In the genomic region with DNA sequence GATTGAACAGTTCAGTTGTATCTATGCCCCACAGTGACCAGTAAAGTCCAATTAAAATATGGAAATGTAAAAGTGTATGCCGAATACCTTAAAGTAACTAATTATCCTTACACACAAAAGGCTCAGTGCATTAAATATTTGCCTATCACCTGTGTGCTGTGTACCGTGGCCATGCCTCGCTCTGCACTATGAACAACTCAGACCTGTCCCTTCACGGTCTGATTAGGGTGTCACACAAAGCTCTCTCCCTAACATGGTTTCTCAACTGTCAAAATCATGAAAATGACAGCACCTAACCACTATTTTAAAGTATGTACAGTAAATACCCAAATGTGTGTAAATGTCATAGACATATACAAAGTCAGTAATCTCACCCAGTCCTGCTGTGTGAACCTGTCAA, we compare ENCODE assay signal across 10 cellular contexts. TPM values are rescaled to one million over a fixed set of nuclear protein-coding genes. Genes with fewer than 3 reads are reported as not detected.
A peak's percentile ranks its signal among the peaks of the same experiment; 100 is the strongest.
DNase-seq lines count a peak whose midpoint lies in the region; ATAC-seq and TF ChIP-seq lines count a peak whose summit lies in the region.
"Had no signal": no experiment of that assay in that cellular context is flagged by ENCODE, and none has a peak within 500 bp of the region (broad histone marks: within the 10 kb centered on the region; RNA-seq: fewer than 3 reads in every experiment).

No MANE protein-coding gene starts in this region.

- in situ Hi-C loops in mammary epithelial cell (cut with MboI; ENCODE audit: low sequenced_read_pairs in 2 of 2) = no loop called here

- H3K27ac Mint-ChIP-seq in activated naive CD4-positive, alpha-beta T cell treated with anti-CD3 and anti-CD28 coated beads, Interleukin-2, amount 50 U/mL, for 24 hours = peak overlapping the region; percentile 89
- H3K27ac Mint-ChIP-seq in type B pancreatic cell = no peak overlapping the region

- H3K4me2 ChIP-seq in PC-3 (ENCODE audit: low read length) = no peak overlapping the region
- no peak overlapping the region for H3K4me2 ChIP-seq in mammary epithelial cell (ENCODE audit: insufficient read depth, low read depth, low read length)
- H3K4me2 ChIP-seq: smooth muscle cell had no signal

- H3K79me2 ChIP-seq in PC-3 (ENCODE audit: low read length) (peaks cover 77% of the 10 kb centered on the region), mammary epithelial cell (ENCODE audit: insufficient read depth, low read length) (peaks cover 94% of the 10 kb centered on the region)

- 98% methylated on average over 4 of the region's 4 CpGs for WGBS in mammary epithelial cell (ENCODE audit: low coverage, missing lambda C conversion rate)

- peaks cover 22% of the 10 kb centered on the region; the same call in 1 of the 2 replicates for H3K4me1 ChIP-seq in PC-3 (ENCODE audit: insufficient read depth, low read length)
- H3K4me1 ChIP-seq in cardiac muscle cell (ENCODE audit: low read depth) = peaks cover 31% of the 10 kb centered on the region
- peaks cover 0 to 55% (median 18%) of the 10 kb centered on the region in 4 donors for H3K4me1 ChIP-seq in tibial artery
- no peaks in the 10 kb centered on the region for H3K4me1 ChIP-seq in mammary epithelial cell (ENCODE audit: insufficient read depth, low read length)

- intact Hi-C loops in PC-3 (cut with micrococcal nuclease) (no loop called here), tibial artery (cut with DNase I; ENCODE audit: low total_unique reads) (no loop called here), mammary epithelial cell (cut with micrococcal nuclease) (no loop called here)

- H2AFZ ChIP-seq in PC-3 (ENCODE audit: low read length) = no peak overlapping the region
- H2AFZ ChIP-seq in mammary epithelial cell (ENCODE audit: low read depth, low read length) = no peak overlapping the region

- H3K27ac ChIP-seq in PC-3 (ENCODE audit: low read length) (no peak overlapping the region), cardiac muscle cell (peak overlapping the region; percentile 67), tibial artery (peak overlapping the region; percentile 42 to 56), mammary epithelial cell (ENCODE audit: insufficient read depth, low read depth, low read length) (no peak overlapping the region)

- H3K9me2 ChIP-seq in PC-3 (replicated peaks; ENCODE audit: low read length) = no peaks in the 10 kb centered on the region

- no TSS peak for BruUV-seq in PC-3 (replicated peaks; lab: Mats Ljungman, UMichigan)
- no TSS peak for BruUV-seq in mammary epithelial cell (replicated peaks; lab: Mats Ljungman, UMichigan)

- peaks cover 93% of the 10 kb centered on the region for H3K4me1 Mint-ChIP-seq in activated naive CD4-positive, alpha-beta T cell treated with anti-CD3 and anti-CD28 coated beads, Interleukin-2, amount 50 U/mL, for 24 hours
- no peaks in the 10 kb centered on the region for H3K4me1 Mint-ChIP-seq in type B pancreatic cell (ENCODE audit: unreplicated experiment)

- no peak overlapping the region for H3K4me3 ChIP-seq in PC-3 (ENCODE audit: low read length)
- no peak overlapping the region for H3K4me3 ChIP-seq in cardiac muscle cell
- H3K4me3 ChIP-seq in tibial artery = no peak overlapping the region
- no peak overlapping the region for H3K4me3 ChIP-seq in mammary epithelial cell (replicated peaks in 1 of 3; ENCODE audit: insufficient read depth in 1 of 3, low read depth in 2 of 3, low read length in 3 of 3)
- H3K4me3 ChIP-seq: HAP-1, smooth muscle cell had no signal

- H4K20me1 ChIP-seq in PC-3 (ENCODE audit: low read length) (peaks cover 5% of the 10 kb centered on the region; the same call in 1 of the 2 replicates), mammary epithelial cell (ENCODE audit: insufficient read depth, low read length) (no peaks in the 10 kb centered on the region)

- H3K27me3 ChIP-seq in PC-3 (ENCODE audit: low read length) (no peaks in the 10 kb centered on the region), cardiac muscle cell (no peaks in the 10 kb centered on the region), tibial artery (no peaks in the 10 kb centered on the region), mammary epithelial cell (ENCODE audit: insufficient read depth, low read length) (no peaks in the 10 kb centered on the region)

- CTCF ChIA-PET in PC-3 (lab: Charles Lee) (interaction anchor here (1.1 kb wide), 1 partner anchor 43 kb away, joined by 3 read pairs; a partner anchor contains a TSS), mammary epithelial cell (lab: Charles Lee; ENCODE audit: low non-redundant PET) (no interaction called here)

- no peaks in the 10 kb centered on the region for H3K27me3 Mint-ChIP-seq in activated naive CD4-positive, alpha-beta T cell treated with anti-CD3 and anti-CD28 coated beads, Interleukin-2, amount 50 U/mL, for 24 hours
- no peaks in the 10 kb centered on the region for H3K27me3 Mint-ChIP-seq in type B pancreatic cell

- POLR2A ChIA-PET in PC-3 (lab: Charles Lee; ENCODE audit: unreplicated experiment) = interaction anchor here (1.0 kb wide), 1 partner anchor 22 kb away, joined by 4 read pairs; no protein-coding TSS in a partner anchor

- no peaks in the 10 kb centered on the region for H3K9me3 Mint-ChIP-seq in activated naive CD4-positive, alpha-beta T cell treated with anti-CD3 and anti-CD28 coated beads, Interleukin-2, amount 50 U/mL, for 24 hours
- no peaks in the 10 kb centered on the region for H3K9me3 Mint-ChIP-seq in type B pancreatic cell

- H3K4me3 Mint-ChIP-seq in activated naive CD4-positive, alpha-beta T cell treated with anti-CD3 and anti-CD28 coated beads, Interleukin-2, amount 50 U/mL, for 24 hours = peak overlapping the region; percentile 5
- no peak overlapping the region for H3K4me3 Mint-ChIP-seq in type B pancreatic cell

- H3K36me3 ChIP-seq in PC-3 (ENCODE audit: low read depth, low read length) (peaks cover 75% of the 10 kb centered on the region), cardiac muscle cell (peaks cover 8% of the 10 kb centered on the region), tibial artery (peaks cover 9 to 18% (median 13%) of the 10 kb centered on the region in 3 donors), mammary epithelial cell (ENCODE audit: insufficient read depth, low read length) (peaks cover 44% of the 10 kb centered on the region)

- H3K9me3 ChIP-seq in PC-3 (ENCODE audit: low read length) (no peaks in the 10 kb centered on the region), cardiac muscle cell (ENCODE audit: low read depth) (no peaks in the 10 kb centered on the region), tibial artery (no peaks in the 10 kb centered on the region), mammary epithelial cell (replicated peaks; ENCODE audit: insufficient read depth, low read length) (no peaks in the 10 kb centered on the region)
- H3K9me3 ChIP-seq: HAP-1 had no signal

- H3K36me3 Mint-ChIP-seq in activated naive CD4-positive, alpha-beta T cell treated with anti-CD3 and anti-CD28 coated beads, Interleukin-2, amount 50 U/mL, for 24 hours = peaks cover 34% of the 10 kb centered on the region
- peaks cover 43% of the 10 kb centered on the region for H3K36me3 Mint-ChIP-seq in type B pancreatic cell

- dilution Hi-C loops in mammary epithelial cell (cut with HindIII; ENCODE audit: low sequenced_read_pairs) = no loop called here

- no peak for TF ChIP-seq CTCF in PC-3 (conservative IDR thresholded peaks at IDR 0.05; ENCODE audit: low read depth, low read length)
- no peak for TF ChIP-seq CTCF in cardiac muscle cell (IDR thresholded peaks at IDR 0.05; ENCODE audit: low read depth, low read length)
- TF ChIP-seq CTCF in tibial artery (IDR thresholded peaks at IDR 0.05) = no peak
- TF ChIP-seq CTCF in type B pancreatic cell (conservative IDR thresholded peaks at IDR 0.05) = no peak
- TF ChIP-seq CTCF in mammary epithelial cell (conservative IDR thresholded peaks at IDR 0.05 in 1 of 2, IDR thresholded peaks at IDR 0.05 in 1 of 2; ENCODE audit: extremely low read depth in 1 of 2, insufficient read depth in 1 of 2, low read depth in 1 of 2, low read length in 2 of 2) = no peak

- no peak overlapping the region for H3K9ac ChIP-seq in PC-3 (ENCODE audit: low read length)
- H3K9ac ChIP-seq in mammary epithelial cell (ENCODE audit: insufficient read depth, low read length) = no peak overlapping the region

- ATAC-seq in PC-3 = peak; percentile 8; the same call in 1 of the 2 replicates
- ATAC-seq in GM18861 (IDR thresholded peaks at IDR 0.05; ENCODE audit: unreplicated experiment) = no peak

- peaks cover 10% of the 10 kb centered on the region for H3F3A ChIP-seq in PC-3 (ENCODE audit: low read length, unreplicated experiment)

- no peak for DNase-seq in activated naive CD4-positive, alpha-beta T cell treated with anti-CD3 and anti-CD28 coated beads, Interleukin-2, amount 50 U/mL, for 16 hours
- DNase-seq in PC-3 = no peak
- no peak for DNase-seq in cardiac muscle cell (ENCODE audit: low read depth in 1 of 2, low spot score in 1 of 2)
- DNase-seq in tibial artery = no peak
- no peak for DNase-seq in type B pancreatic cell (ENCODE audit: extremely low spot score, unreplicated experiment)
- no peak for DNase-seq in mammary epithelial cell

RNA-seq across cellular contexts. Expression of a gene that starts 43.1 kb away (rescaled TPM):
- total RNA-seq in PC-3 (2014; rRNA removed) (75.4 and 82.5 TPM in 2 replicates), cardiac muscle cell (17.3 and 18.0 TPM in 2 replicates), type B pancreatic cell (ENCODE audit: low replicate concordance) (11.0 and 16.7 TPM in 2 replicates), mammary epithelial cell (100 to 1,000 TPM; 109 to 140 TPM)
- polyA plus RNA-seq in cardiac muscle cell (24.5 and 30.4 TPM in 2 replicates), mammary epithelial cell (40.9 TPM)
- 27.2 TPM for polyA minus RNA-seq in mammary epithelial cell

Comparison
In these comparisons a context has a peak if more than half of its experiments do, and no peak if none do; other contexts are left out.
1. H3K27ac ChIP-seq: peak in cardiac muscle cell (single experiment) and tibial artery (2 of 2); none in PC-3 (single experiment) and mammary epithelial cell (single experiment).